Comparison of ENCODE assay signal across 25 cellular contexts in the genomic region with DNA sequence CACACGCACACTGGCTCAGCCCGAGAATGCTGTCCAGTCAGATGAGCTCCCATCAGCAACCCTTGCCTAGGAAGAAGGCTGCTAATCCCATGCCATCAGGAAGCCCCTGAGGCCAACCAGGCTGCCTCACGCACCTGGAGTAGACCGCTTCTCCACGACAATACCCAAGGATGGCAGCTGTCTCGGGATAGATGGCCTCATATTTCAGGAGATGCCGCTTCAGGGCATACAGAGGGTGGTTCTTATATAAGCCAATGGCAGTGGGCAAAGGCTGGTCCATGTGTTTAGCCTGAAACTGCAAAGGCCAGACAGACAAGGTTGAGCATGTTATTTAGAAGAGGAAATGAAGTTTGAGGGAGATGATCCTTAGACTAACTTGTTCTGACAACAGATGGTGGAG. TPM values are rescaled to one million over a fixed set of nuclear protein-coding genes. Genes with fewer than 3 reads are reported as not detected.
A peak's percentile ranks its signal among the peaks of the same experiment; 100 is the strongest.
DNase-seq lines count a peak whose midpoint lies in the region; ATAC-seq lines count a peak whose summit lies in the region.
"Had no signal": no experiment of that assay in that cellular context is flagged by ENCODE, and none has a peak within 500 bp of the region (broad histone marks: within the 10 kb centered on the region; RNA-seq: fewer than 3 reads in every experiment).

No MANE protein-coding gene starts in this region.

- peaks cover 48% of the 10 kb centered on the region for H3K36me3 Mint-ChIP-seq in activated CD8-positive, alpha-beta memory T cell treated with anti-CD3 and anti-CD28 coated beads, Interleukin-2, amount 10 ng/mL, durations not matched to agents 7 days and 5 days
- H3K36me3 Mint-ChIP-seq in CD4-positive, alpha-beta memory T cell: peaks cover 77 to 80% of the 10 kb centered on the region in 2 donors
- peaks cover 62% of the 10 kb centered on the region for H3K36me3 Mint-ChIP-seq in central memory CD8-positive, alpha-beta T cell (ENCODE audit: insufficient read depth)
- peaks cover 37 to 70% (median 44%) of the 10 kb centered on the region in 5 donors for H3K36me3 Mint-ChIP-seq in naive thymus-derived CD4-positive, alpha-beta T cell

- peaks cover 2% of the 10 kb centered on the region for H3K9me3 Mint-ChIP-seq in activated CD8-positive, alpha-beta memory T cell treated with anti-CD3 and anti-CD28 coated beads, Interleukin-2, amount 10 ng/mL, durations not matched to agents 7 days and 5 days (ENCODE audit: low read depth)
- peaks cover 0 to 10% (median 3%) of the 10 kb centered on the region in 8 donors for H3K9me3 Mint-ChIP-seq in CD4-positive, alpha-beta memory T cell
- H3K9me3 Mint-ChIP-seq in central memory CD8-positive, alpha-beta T cell: no peaks in the 10 kb centered on the region
- peaks cover 0 to 8% (median 4%) of the 10 kb centered on the region in 11 donors for H3K9me3 Mint-ChIP-seq in naive thymus-derived CD4-positive, alpha-beta T cell

- no peak overlapping the region for H3K27ac Mint-ChIP-seq in activated CD8-positive, alpha-beta memory T cell treated with anti-CD3 and anti-CD28 coated beads, Interleukin-2, amount 10 ng/mL, durations not matched to agents 7 days and 5 days
- H3K27ac Mint-ChIP-seq in CD4-positive, alpha-beta memory T cell: peak overlapping the region in 6 of 7 donors; percentile 12 to 88 (median 50)
- H3K27ac Mint-ChIP-seq in central memory CD8-positive, alpha-beta T cell (ENCODE audit: low read depth): peak overlapping the region; percentile 23
- peak overlapping the region in 6 of 9 donors; percentile 4 to 73 (median 58) for H3K27ac Mint-ChIP-seq in naive thymus-derived CD4-positive, alpha-beta T cell
- H3K27ac Mint-ChIP-seq: activated CD4-positive, alpha-beta memory T cell treated with anti-CD3 and anti-CD28 coated beads, Interleukin-2, amount 10 ng/mL, durations not matched to agents 7 days and 5 days had no signal

- H3K27me3 Mint-ChIP-seq in activated CD8-positive, alpha-beta memory T cell treated with anti-CD3 and anti-CD28 coated beads, Interleukin-2, amount 10 ng/mL, durations not matched to agents 7 days and 5 days: no peaks in the 10 kb centered on the region
- H3K27me3 Mint-ChIP-seq in CD4-positive, alpha-beta memory T cell: no peaks in the 10 kb centered on the region
- no peaks in the 10 kb centered on the region for H3K27me3 Mint-ChIP-seq in central memory CD8-positive, alpha-beta T cell
- no peaks in the 10 kb centered on the region for H3K27me3 Mint-ChIP-seq in naive thymus-derived CD4-positive, alpha-beta T cell
- H3K27me3 Mint-ChIP-seq: activated CD4-positive, alpha-beta memory T cell treated with anti-CD3 and anti-CD28 coated beads, Interleukin-2, amount 10 ng/mL, durations not matched to agents 7 days and 5 days; naive B cell had no signal

- H3K9me3 ChIP-seq in CD4-positive, alpha-beta memory T cell (ENCODE audit: control insufficient read depth in 1 of 2, low read length in 2 of 2): no peaks in the 10 kb centered on the region
- peaks cover 0 to 5% (median 0%) of the 10 kb centered on the region in 3 experiments for H3K9me3 ChIP-seq in naive thymus-derived CD4-positive, alpha-beta T cell (ENCODE audit: control insufficient read depth in 2 of 3, low read length in 3 of 3)
- H3K9me3 ChIP-seq: Peyer's patch, uterus had no signal

- CTCF ChIA-PET in activated CD8-positive, alpha-beta memory T cell treated with anti-CD3 and anti-CD28 coated beads, Interleukin-2, amount 10 ng/mL, durations not matched to agents 7 days and 5 days (lab: Charles Lee): no interaction called here
- CTCF ChIA-PET in CD4-positive, alpha-beta memory T cell (lab: Charles Lee; ENCODE audit: partially characterized antibody): no interaction called here
- CTCF ChIA-PET in naive thymus-derived CD4-positive, alpha-beta T cell (lab: Charles Lee): no interaction called here

- in situ Hi-C loops in ACHN (cut with HindIII; ENCODE audit: low pct_ligation_motif_present, low pct_unique_long_range_greater_than_20kb, low sequenced_read_pairs): no loop called here

- H3K4me1 ChIP-seq in CD4-positive, alpha-beta memory T cell (ENCODE audit: insufficient read depth, low read length): no peaks in the 10 kb centered on the region
- H3K4me1 ChIP-seq in naive thymus-derived CD4-positive, alpha-beta T cell (ENCODE audit: control insufficient read depth in 2 of 2, insufficient read depth in 2 of 2, low read length in 2 of 2): no peaks in the 10 kb centered on the region
- H3K4me1 ChIP-seq: A549, Peyer's patch, SJCRH30, uterus had no signal

- DNase-seq in activated CD8-positive, alpha-beta memory T cell treated with anti-CD3 and anti-CD28 coated beads for 24 hours: peak; percentile 28
- no peak for DNase-seq in activated CD8-positive, alpha-beta memory T cell treated with anti-CD3 and anti-CD28 coated beads, Interleukin-2, amount 10 ng/mL, durations not matched to agents 7 days and 5 days
- DNase-seq in CD4-positive, alpha-beta memory T cell: no peak
- no peak for DNase-seq in central memory CD8-positive, alpha-beta T cell (ENCODE audit: low spot score in 2 of 2)
- DNase-seq in naive thymus-derived CD4-positive, alpha-beta T cell: no peak
- DNase-seq in ACHN (no peak), NCI-H69 (lab: John Stamatoyannopoulos, UW) (no peak)
- DNase-seq: activated CD4-positive, alpha-beta memory T cell treated with anti-CD3 and anti-CD28 coated beads, Interleukin-2, amount 10 ng/mL, durations not matched to agents 7 days and 5 days; activated naive CD4-positive, alpha-beta T cell; activated T-cell treated with anti-CD3 and anti-CD28 coated beads, Interleukin-2, amount 50 U/mL, for 1 hour; DMS53; hypothalamus; Kasumi-1; MV-4-11; naive B cell; NCI-H510A treated with DMSO at 0.1 percent for 48 hours; Peyer's patch; SJCRH30; stimulated activated naive CD4-positive, alpha-beta T cell treated with Interleukin-2 at 50 U/mL for 16 hours; uterus had no signal

- intact Hi-C loops in CD4-positive, alpha-beta memory T cell (cut with micrococcal nuclease): no loop called here
- intact Hi-C loops in naive thymus-derived CD4-positive, alpha-beta T cell (cut with micrococcal nuclease): no loop called here

- POLR2A ChIA-PET in CD4-positive, alpha-beta memory T cell (lab: Charles Lee; ENCODE audit: partially characterized antibody): no interaction called here
- POLR2A ChIA-PET in naive thymus-derived CD4-positive, alpha-beta T cell (lab: Charles Lee): interaction anchor here (1.5 to 3.6 kb wide), 2 partner anchors 11 to 23 kb away, joined by 5 to 10 read pairs; partner anchors contain the start of genes LSM3 and XPC

- peaks cover 77% of the 10 kb centered on the region for H3K36me3 ChIP-seq in CD4-positive, alpha-beta memory T cell (ENCODE audit: insufficient read depth, low read length)
- H3K36me3 ChIP-seq in naive thymus-derived CD4-positive, alpha-beta T cell (ENCODE audit: control insufficient read depth in 2 of 3, insufficient read depth in 3 of 3, low read length in 3 of 3): peaks cover 36 to 94% (median 52%) of the 10 kb centered on the region in 3 experiments
- H3K36me3 ChIP-seq: uterus had no signal

- ATAC-seq in activated CD8-positive, alpha-beta memory T cell treated with anti-CD3 and anti-CD28 coated beads, Interleukin-2, amount 10 ng/mL, durations not matched to agents 7 days and 5 days: no peak
- no peak for ATAC-seq in central memory CD8-positive, alpha-beta T cell (replicated peaks; ENCODE audit: extremely low read depth, poor library complexity, severe bottlenecking)
- ATAC-seq in naive thymus-derived CD4-positive, alpha-beta T cell: no peak
- ATAC-seq in GM21390 (IDR thresholded peaks at IDR 0.05; ENCODE audit: unreplicated experiment): no peak
- ATAC-seq: A549, left lobe of liver had no signal

- H3K4me1 Mint-ChIP-seq in activated CD8-positive, alpha-beta memory T cell treated with anti-CD3 and anti-CD28 coated beads, Interleukin-2, amount 10 ng/mL, durations not matched to agents 7 days and 5 days: no peaks in the 10 kb centered on the region
- peaks cover 13 to 25% (median 20%) of the 10 kb centered on the region in 4 donors for H3K4me1 Mint-ChIP-seq in CD4-positive, alpha-beta memory T cell
- no peaks in the 10 kb centered on the region for H3K4me1 Mint-ChIP-seq in central memory CD8-positive, alpha-beta T cell
- H3K4me1 Mint-ChIP-seq in naive thymus-derived CD4-positive, alpha-beta T cell: peaks cover 6 to 36% (median 26%) of the 10 kb centered on the region in 7 donors
- H3K4me1 Mint-ChIP-seq: activated CD4-positive, alpha-beta memory T cell treated with anti-CD3 and anti-CD28 coated beads, Interleukin-2, amount 10 ng/mL, durations not matched to agents 7 days and 5 days had no signal

- no peak overlapping the region for H3K4me3 ChIP-seq in CD4-positive, alpha-beta memory T cell (ENCODE audit: low read length in 2 of 2)
- H3K4me3 ChIP-seq in naive thymus-derived CD4-positive, alpha-beta T cell (ENCODE audit: low read length): no peak overlapping the region
- H3K4me3 ChIP-seq: A549, coronary artery, Peyer's patch, SJCRH30, thoracic aorta, uterus had no signal

- H3K27me3 ChIP-seq in CD4-positive, alpha-beta memory T cell (ENCODE audit: insufficient read depth, low read length): no peaks in the 10 kb centered on the region
- H3K27me3 ChIP-seq in naive thymus-derived CD4-positive, alpha-beta T cell (ENCODE audit: control insufficient read depth in 2 of 2, insufficient read depth in 2 of 2, low read length in 2 of 2): no peaks in the 10 kb centered on the region
- H3K27me3 ChIP-seq: Peyer's patch, SJCRH30, uterus had no signal

- no peak overlapping the region for H3K27ac ChIP-seq in CD4-positive, alpha-beta memory T cell (ENCODE audit: low read depth, low read length)
- no peak overlapping the region for H3K27ac ChIP-seq in naive thymus-derived CD4-positive, alpha-beta T cell (ENCODE audit: low read depth, low read length)
- H3K27ac ChIP-seq: A549, coronary artery, Peyer's patch, SJCRH30, thoracic aorta, uterus had no signal

- no peak overlapping the region for H3K4me3 Mint-ChIP-seq in activated CD8-positive, alpha-beta memory T cell treated with anti-CD3 and anti-CD28 coated beads, Interleukin-2, amount 10 ng/mL, durations not matched to agents 7 days and 5 days
- peak overlapping the region in 1 of 8 donors; percentile 3 for H3K4me3 Mint-ChIP-seq in CD4-positive, alpha-beta memory T cell
- H3K4me3 Mint-ChIP-seq in central memory CD8-positive, alpha-beta T cell: no peak overlapping the region
- H3K4me3 Mint-ChIP-seq in naive thymus-derived CD4-positive, alpha-beta T cell: peak overlapping the region in 1 of 10 donors; percentile 18
- H3K4me3 Mint-ChIP-seq: activated CD4-positive, alpha-beta memory T cell treated with anti-CD3 and anti-CD28 coated beads, Interleukin-2, amount 10 ng/mL, durations not matched to agents 7 days and 5 days; naive B cell had no signal

RNA-seq across cellular contexts. Expression of gene XPC, which starts 22.2 kb away (rescaled TPM):
- 10 to 100 TPM; 36.0 to 39.5 TPM for total RNA-seq in activated CD8-positive, alpha-beta memory T cell treated with anti-CD3 and anti-CD28 coated beads, Interleukin-2, amount 10 ng/mL, durations not matched to agents 7 days and 5 days
- total RNA-seq in CD4-positive, alpha-beta memory T cell: 100 to 1,000 TPM; 104 to 108 TPM
- 10 to 100 TPM; 32.9 to 57.5 TPM for polyA plus RNA-seq in CD4-positive, alpha-beta memory T cell
- total RNA-seq in naive thymus-derived CD4-positive, alpha-beta T cell: 10 to 100 TPM; 56.3 to 94.8 (median 78.1) TPM
- 10 to 100 TPM; 50.0 to 54.2 TPM for polyA plus RNA-seq in naive thymus-derived CD4-positive, alpha-beta T cell

RNA-seq across cellular contexts. Expression of gene LSM3, which starts 22.4 kb away (rescaled TPM):
- total RNA-seq in activated CD8-positive, alpha-beta memory T cell treated with anti-CD3 and anti-CD28 coated beads, Interleukin-2, amount 10 ng/mL, durations not matched to agents 7 days and 5 days: 10 to 100 TPM; 16.5 to 18.9 TPM
- total RNA-seq in CD4-positive, alpha-beta memory T cell: 1 to 10 TPM; 7.2 to 8.2 TPM
- 10 to 100 TPM; 22.1 to 30.7 TPM for polyA plus RNA-seq in CD4-positive, alpha-beta memory T cell
- total RNA-seq in naive thymus-derived CD4-positive, alpha-beta T cell: 10 to 100 TPM in 1 of 5 experiments, 1 to 10 TPM in 4; 6.0 to 14.1 (median 8.0) TPM
- 10 to 100 TPM; 10.5 to 26.2 TPM for polyA plus RNA-seq in naive thymus-derived CD4-positive, alpha-beta T cell

RNA-seq across cellular contexts. Expression of gene TMEM43, which starts 31.3 kb away (rescaled TPM):
- total RNA-seq in activated CD8-positive, alpha-beta memory T cell treated with anti-CD3 and anti-CD28 coated beads, Interleukin-2, amount 10 ng/mL, durations not matched to agents 7 days and 5 days: 10 to 100 TPM; 27.6 to 31.8 TPM
- total RNA-seq in CD4-positive, alpha-beta memory T cell: 10 to 100 TPM; 69.3 to 69.7 TPM
- polyA plus RNA-seq in CD4-positive, alpha-beta memory T cell: 100 to 1,000 TPM in 1 of 2 donors, 10 to 100 TPM in 1; 83.8 to 143 TPM
- 10 to 100 TPM; 30.1 to 54.8 (median 46.5) TPM for total RNA-seq in naive thymus-derived CD4-positive, alpha-beta T cell
- polyA plus RNA-seq in naive thymus-derived CD4-positive, alpha-beta T cell: 10 to 100 TPM; 55.6 to 55.8 TPM

RNA-seq across cellular contexts. Expression of gene CHCHD4, which starts 31.5 kb away (rescaled TPM):
- total RNA-seq in activated CD8-positive, alpha-beta memory T cell treated with anti-CD3 and anti-CD28 coated beads, Interleukin-2, amount 10 ng/mL, durations not matched to agents 7 days and 5 days: 10 to 100 TPM; 15.2 to 19.7 TPM
- 1 to 10 TPM; 7.5 to 9.3 TPM for total RNA-seq in CD4-positive, alpha-beta memory T cell
- 10 to 100 TPM; 17.4 to 17.5 TPM for polyA plus RNA-seq in CD4-positive, alpha-beta memory T cell
- 10 to 100 TPM in 1 of 5 experiments, 1 to 10 TPM in 4; 3.3 to 14.1 (median 8.4) TPM for total RNA-seq in naive thymus-derived CD4-positive, alpha-beta T cell
- 10 to 100 TPM in 1 of 2 donors, 1 to 10 TPM in 1; 9.8 to 12.6 TPM for polyA plus RNA-seq in naive thymus-derived CD4-positive, alpha-beta T cell
